Comparison of ENCODE assay signal across 8 cellular contexts in genomic region chr12:12720052-12720451, GRCh38. TPM values are rescaled to one million over a fixed set of nuclear protein-coding genes. Genes with fewer than 3 reads are reported as not detected.
DNase-seq lines count a peak whose midpoint lies in the region; ATAC-seq and TF ChIP-seq lines count a peak whose summit lies in the region.

No MANE protein-coding gene starts in this region.

- TF ChIP-seq EP300 in suprapubic skin (IDR thresholded peaks at IDR 0.05), result no peak

- H3K4me1 ChIP-seq in foreskin keratinocyte (peaks cover 25% of the 10 kb centered on the region), suprapubic skin (peaks cover 71% of the 10 kb centered on the region)

- no peak for DNase-seq in activated CD8-positive, alpha-beta memory T cell treated with anti-CD3 and anti-CD28 coated beads, Interleukin-2, amount 10 ng/mL, durations not matched to agents 7 days and 5 days
- DNase-seq in activated CD8-positive, alpha-beta memory T cell treated with anti-CD3 and anti-CD28 coated beads, Interleukin-2, amount 50 U/mL, for 4 hours, result no peak
- DNase-seq in foreskin keratinocyte, result peak in 1 of 2 donors; percentile 77
- no peak for DNase-seq in suprapubic skin (ENCODE audit: low spot score in 2 of 2)
- no peak for DNase-seq in NCI-H146 (lab: John Stamatoyannopoulos, UW)
- DNase-seq in NK-92 treated with Interleukin-12 subunit alpha and Interleukin-12 subunit beta, amount 100 ng/mL, for 24 hours (lab: John Stamatoyannopoulos, UW), result no peak

- no peak for TF ChIP-seq POLR2A in suprapubic skin (IDR thresholded peaks at IDR 0.05)

- H3K4me3 Mint-ChIP-seq in activated CD8-positive, alpha-beta memory T cell treated with anti-CD3 and anti-CD28 coated beads, Interleukin-2, amount 10 ng/mL, durations not matched to agents 7 days and 5 days, result peak overlapping the region; percentile 96

- CTCF ChIA-PET in activated CD8-positive, alpha-beta memory T cell treated with anti-CD3 and anti-CD28 coated beads, Interleukin-2, amount 10 ng/mL, durations not matched to agents 7 days and 5 days (lab: Charles Lee), result interaction anchor here (2.0 to 3.1 kb wide), 2 partner anchors 17 to 363 kb away, joined by 5 to 14 read pairs; partner anchors contain the start of gene BORCS5

- peaks cover 20% of the 10 kb centered on the region for H3K4me1 Mint-ChIP-seq in activated CD8-positive, alpha-beta memory T cell treated with anti-CD3 and anti-CD28 coated beads, Interleukin-2, amount 10 ng/mL, durations not matched to agents 7 days and 5 days

- no peaks in the 10 kb centered on the region for H3K27me3 Mint-ChIP-seq in activated CD8-positive, alpha-beta memory T cell treated with anti-CD3 and anti-CD28 coated beads, Interleukin-2, amount 10 ng/mL, durations not matched to agents 7 days and 5 days

- H3K27ac ChIP-seq in VCaP (peak overlapping the region; percentile 99), foreskin keratinocyte (peak overlapping the region; percentile 97), suprapubic skin (peak overlapping the region; percentile 100)

- no peaks in the 10 kb centered on the region for H3K9me3 Mint-ChIP-seq in activated CD8-positive, alpha-beta memory T cell treated with anti-CD3 and anti-CD28 coated beads, Interleukin-2, amount 10 ng/mL, durations not matched to agents 7 days and 5 days (ENCODE audit: low read depth)

- WGBS in suprapubic skin, result 41% methylated on average over 4 of the region's 4 CpGs

- no peak for ATAC-seq in activated CD8-positive, alpha-beta memory T cell treated with anti-CD3 and anti-CD28 coated beads, Interleukin-2, amount 10 ng/mL, durations not matched to agents 7 days and 5 days
- ATAC-seq in foreskin keratinocyte (no peak), HG03457 (IDR thresholded peaks at IDR 0.05; ENCODE audit: unreplicated experiment) (no peak)

- peaks cover 67% of the 10 kb centered on the region for H3K36me3 Mint-ChIP-seq in activated CD8-positive, alpha-beta memory T cell treated with anti-CD3 and anti-CD28 coated beads, Interleukin-2, amount 10 ng/mL, durations not matched to agents 7 days and 5 days

- TF ChIP-seq CTCF in VCaP (conservative IDR thresholded peaks at IDR 0.05), result no peak
- TF ChIP-seq CTCF in foreskin keratinocyte (conservative IDR thresholded peaks at IDR 0.05), result no peak
- no peak for TF ChIP-seq CTCF in suprapubic skin (IDR thresholded peaks at IDR 0.05)

- no peaks in the 10 kb centered on the region for H3K27me3 ChIP-seq in foreskin keratinocyte
- H3K27me3 ChIP-seq in suprapubic skin, result no peaks in the 10 kb centered on the region

- peak overlapping the region; percentile 100 for H3K27ac Mint-ChIP-seq in activated CD8-positive, alpha-beta memory T cell treated with anti-CD3 and anti-CD28 coated beads, Interleukin-2, amount 10 ng/mL, durations not matched to agents 7 days and 5 days

- H3K4me3 ChIP-seq in suprapubic skin, result peak overlapping the region; percentile 64

- peaks cover 5% of the 10 kb centered on the region for H3K36me3 ChIP-seq in suprapubic skin

- no peaks in the 10 kb centered on the region for H3K9me3 ChIP-seq in suprapubic skin

RNA-seq across cellular contexts. Expression of gene CDKN1B, which starts 2.9 kb away (rescaled TPM):
- total RNA-seq in activated CD8-positive, alpha-beta memory T cell treated with anti-CD3 and anti-CD28 coated beads, Interleukin-2, amount 10 ng/mL, durations not matched to agents 7 days and 5 days, result 100 to 1,000 TPM in 1 of 2 experiments, 10 to 100 TPM in 1; 99.2 to 105 TPM
- total RNA-seq in foreskin keratinocyte (14.0 and 15.6 TPM in 2 replicates), suprapubic skin (10 to 100 TPM; 37.8 to 71.9 (median 46.9) TPM)
- polyA plus RNA-seq in foreskin keratinocyte, result 7.3 and 9.1 TPM in 2 replicates

RNA-seq across cellular contexts. Expression of gene GPR19, which starts 24.1 kb away (rescaled TPM):
- total RNA-seq in activated CD8-positive, alpha-beta memory T cell treated with anti-CD3 and anti-CD28 coated beads, Interleukin-2, amount 10 ng/mL, durations not matched to agents 7 days and 5 days, result 10 to 100 TPM; 15.1 to 16.8 TPM
- total RNA-seq in foreskin keratinocyte (0.60 and 0.68 TPM in 2 replicates), suprapubic skin (under 1 TPM in 1 of 4 donors, not detected in 3; 0.42 TPM)
- polyA plus RNA-seq in foreskin keratinocyte, result 0.36 and 0.51 TPM in 2 replicates
